ENCODE assay signal across 5 cellular contexts in the genomic region with DNA sequence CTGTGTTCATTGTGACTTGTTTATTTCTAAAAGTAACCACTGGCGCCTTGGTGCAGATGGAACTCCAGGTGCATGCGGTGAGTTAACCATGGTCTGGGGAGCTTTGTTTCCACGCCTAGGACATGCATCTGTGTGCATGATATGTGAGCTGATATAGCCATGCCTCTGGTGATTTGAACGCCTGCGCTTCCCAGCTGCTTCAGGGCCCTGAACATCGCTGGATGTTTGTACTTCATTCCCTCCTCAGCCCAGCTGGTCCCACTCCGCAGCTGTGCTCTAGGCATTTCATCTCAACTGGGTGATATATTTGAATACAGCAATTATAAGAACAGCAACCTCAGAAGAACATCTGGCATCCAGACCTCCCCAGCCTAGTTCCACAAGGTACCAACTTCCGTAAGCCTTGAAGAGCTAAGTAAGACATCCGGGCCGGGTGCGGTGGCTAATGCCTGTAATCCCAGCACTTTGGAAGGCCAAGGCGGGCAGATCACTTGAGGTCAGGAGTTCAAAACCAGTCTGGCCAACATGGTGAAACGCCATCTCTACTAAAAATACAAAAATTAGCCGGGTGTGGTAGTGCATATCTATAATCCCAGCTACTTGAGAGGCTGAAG. TPM values are rescaled to one million over a fixed set of nuclear protein-coding genes. Genes with fewer than 3 reads are reported as not detected.
"Had no signal": no experiment of that assay in that cellular context is flagged by ENCODE, and none has a peak within 500 bp of the region (broad histone marks: within the 10 kb centered on the region; RNA-seq: fewer than 3 reads in every experiment).

No MANE protein-coding gene starts in this region.

RNA-seq across cellular contexts. Expression of gene CLEC18C, which starts 6.9 kb away (rescaled TPM):
- total RNA-seq: HT1080, IMR-90, M059J, OCI-LY7, SK-MEL-5 had no signal
